In genomic region chr9:100013573-100013972, GRCh38 we compare ENCODE assay signal across 1 cellular context.
TF ChIP-seq lines count a peak whose summit lies in the region.

No MANE protein-coding gene starts in this region.

TF ChIP-seq in HepG2, 621 proteins besides CTCF, POLR2A, EP300 and RAD21 (continued from another document):
- TF ChIP-seq ZNF407 (CRISPR knock-in tag; IDR thresholded peaks at IDR 0.05; ENCODE audit: not compliant biosample characterization) (no peak), ZNF460 (CRISPR knock-in tag; IDR thresholded peaks at IDR 0.05; ENCODE audit: borderline replicate concordance) (no peak), ZNF468 (CRISPR knock-in tag; IDR thresholded peaks at IDR 0.05) (no peak), HNRNPUL1 (IDR thresholded peaks at IDR 0.05; ENCODE audit: low read depth, low read length) (no peak), ZFP82 (CRISPR knock-in tag; IDR thresholded peaks at IDR 0.05; ENCODE audit: borderline replicate concordance) (no peak), ZBTB34 (CRISPR knock-in tag; IDR thresholded peaks at IDR 0.05) (no peak), MAFK (conservative IDR thresholded peaks at IDR 0.05 in 1 of 2, IDR thresholded peaks at IDR 0.05 in 1 of 2; ENCODE audit: low read length in 2 of 2) (peak; percentile 9 to 33; a peak in 1 of 4 replicates), RFX3 (CRISPR knock-in tag; IDR thresholded peaks at IDR 0.05) (no peak), SMYD3 (CRISPR knock-in tag; IDR thresholded peaks at IDR 0.05) (no peak), FOSL1 (CRISPR knock-in tag; IDR thresholded peaks at IDR 0.05; ENCODE audit: borderline replicate concordance) (no peak), KAT2B (IDR thresholded peaks at IDR 0.05; ENCODE audit: borderline replicate concordance, low read depth, low read length) (no peak), ZNF781 (CRISPR knock-in tag; IDR thresholded peaks at IDR 0.05; ENCODE audit: borderline replicate concordance, not compliant biosample characterization) (no peak), ZNF83 (CRISPR knock-in tag; IDR thresholded peaks at IDR 0.05; ENCODE audit: borderline replicate concordance) (no peak), NFE2L2 (IDR thresholded peaks at IDR 0.05; ENCODE audit: low read length) (peak; percentile 83), ZNF576 (CRISPR knock-in tag; IDR thresholded peaks at IDR 0.05) (no peak), MZF1 (CRISPR knock-in tag; IDR thresholded peaks at IDR 0.05; ENCODE audit: borderline replicate concordance) (no peak)
